18 cellular contexts compared by ENCODE assay signal in the genomic region with DNA sequence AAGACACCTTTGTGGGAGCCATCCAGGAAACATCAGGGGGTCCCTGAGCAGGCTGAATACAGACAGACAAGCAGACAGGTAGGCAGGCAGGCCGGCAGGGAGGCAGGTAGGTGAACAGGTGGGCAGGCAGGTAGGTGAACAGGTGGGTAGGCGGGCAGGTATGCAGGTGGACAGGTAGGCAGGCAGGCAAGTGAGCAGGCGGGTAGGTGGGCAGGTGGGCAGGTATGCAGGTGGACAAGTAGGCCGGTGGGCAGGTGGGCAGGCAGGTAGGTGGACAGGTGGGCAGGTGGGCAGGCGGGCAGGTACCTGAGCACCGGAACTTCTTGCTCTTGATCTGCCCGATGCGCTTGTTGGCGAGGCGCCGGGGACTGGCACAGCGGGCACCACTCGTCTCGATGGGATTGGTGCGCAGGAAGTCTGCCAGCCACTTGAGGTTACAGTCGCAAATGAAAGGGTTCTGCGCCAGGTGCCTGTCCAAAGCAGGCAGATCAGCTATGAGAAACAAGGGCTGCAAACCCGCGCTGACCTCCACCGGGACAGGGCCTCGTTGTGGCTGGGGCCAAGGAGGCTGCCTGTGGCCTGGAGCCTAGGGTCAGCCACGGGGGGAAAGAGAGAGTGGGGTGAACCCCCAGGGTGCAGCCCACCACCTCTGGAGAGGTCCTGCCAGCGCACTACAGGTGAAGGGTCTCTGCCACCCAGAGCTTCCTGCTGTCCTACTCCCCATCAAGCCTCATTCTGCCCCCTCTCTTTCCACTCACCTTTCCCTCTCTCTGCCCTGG.
DNase-seq lines count a peak whose midpoint lies in the region; ATAC-seq lines count a peak whose summit lies in the region.
"Had no signal": no experiment of that assay in that cellular context is flagged by ENCODE, and none has a peak within 500 bp of the region (broad histone marks: within the 10 kb centered on the region; RNA-seq: fewer than 3 reads in every experiment).

No MANE protein-coding gene starts in this region.

- no peaks in the 10 kb centered on the region for H3K4me1 ChIP-seq in mesendoderm (ENCODE audit: control insufficient read depth, low read depth, low read length)

- H2AK5ac ChIP-seq in mesendoderm (ENCODE audit: low read length) = no peak overlapping the region

- no peaks in the 10 kb centered on the region for H3K79me1 ChIP-seq in mesendoderm (ENCODE audit: low read length)

- H3K56ac ChIP-seq in mesendoderm (ENCODE audit: low read length) = peak overlapping the region; percentile 7

- no peak overlapping the region for H3K27ac ChIP-seq in mesendoderm (ENCODE audit: low read depth, low read length)
- H3K27ac ChIP-seq: BLaER1 treated with 17β-estradiol and CSF1 and Interleukin-3, amounts not matched to agents 10 nM and 100 nM had no signal

- H2BK5ac ChIP-seq in mesendoderm (ENCODE audit: low read length) = no peak overlapping the region

- no peak for ATAC-seq in GM21528 (IDR thresholded peaks at IDR 0.05; ENCODE audit: low FRiP score, unreplicated experiment)

- DNase-seq in NCI-H2107 treated with DMSO at 0.1 percent for 48 hours (lab: John Stamatoyannopoulos, UW; ENCODE audit: unreplicated experiment) = peak; percentile 20
- DNase-seq in NCI-H2107 (lab: John Stamatoyannopoulos, UW) = no peak
- DNase-seq in NCI-H1092 treated with DMSO at 0.1 percent for 48 hours (lab: John Stamatoyannopoulos, UW) = peak; percentile 52
- DNase-seq in NCI-H345 (lab: John Stamatoyannopoulos, UW) = peak; percentile 63
- no peak for DNase-seq in mesendoderm
- no peak for DNase-seq in RKO (ENCODE audit: low spot score)
- DNase-seq in HuH-7.5 (ENCODE audit: low spot score) = no peak
- DNase-seq: 8988T, HFFc6, MG63, NCI-H1436 treated with DMSO at 0.1 percent for 48 hours, NCI-H2171, NCI-H526 treated with DMSO at 0.1 percent for 48 hours, Right ventricle myocardium superior, SK-N-SH had no signal

- H3K4me2 ChIP-seq in mesendoderm (ENCODE audit: low read length) = no peak overlapping the region
- H3K4me2 ChIP-seq: BLaER1 treated with 17β-estradiol and CSF1 and Interleukin-3, amounts not matched to agents 10 nM and 100 nM; GM23338; SK-N-SH had no signal

- no peak overlapping the region for H2BK120ac ChIP-seq in mesendoderm (ENCODE audit: low read depth, low read length)

- no peaks in the 10 kb centered on the region for H3K79me2 ChIP-seq in mesendoderm (ENCODE audit: control insufficient read depth, insufficient read depth, low read length)

- WGBS in mesendoderm (ENCODE audit: extremely low coverage, insufficient coverage, low lambda C conversion rate) = no CpG with 5 or more reads among the region's 23 CpGs

- H4K5ac ChIP-seq in mesendoderm (ENCODE audit: low read length) = no peak overlapping the region

- H3K9ac ChIP-seq in mesendoderm (ENCODE audit: low read length) = no peak overlapping the region
- H3K9ac ChIP-seq: BLaER1 treated with 17β-estradiol and CSF1 and Interleukin-3, amounts not matched to agents 10 nM and 100 nM; SK-N-SH had no signal

- H3K4ac ChIP-seq in mesendoderm (ENCODE audit: low read depth, low read length) = no peak overlapping the region

- H3K4me3 ChIP-seq in mesendoderm (ENCODE audit: low read length) = no peak overlapping the region
- H3K4me3 ChIP-seq: BLaER1 treated with 17β-estradiol and CSF1 and Interleukin-3, amounts not matched to agents 10 nM and 100 nM; GM23338; MG63 had no signal

- H3K27me3 ChIP-seq in mesendoderm (ENCODE audit: insufficient read depth, low read length, poor library complexity) = no peaks in the 10 kb centered on the region
- H3K27me3 ChIP-seq: BLaER1 treated with 17β-estradiol and CSF1 and Interleukin-3, amounts not matched to agents 10 nM and 100 nM; MG63 had no signal

- H4K8ac ChIP-seq in mesendoderm (ENCODE audit: low read depth, low read length) = no peak overlapping the region

- no peaks in the 10 kb centered on the region for H3K36me3 ChIP-seq in mesendoderm (ENCODE audit: control insufficient read depth, insufficient read depth, low read length)
- H3K36me3 ChIP-seq: BLaER1 treated with 17β-estradiol and CSF1 and Interleukin-3, amounts not matched to agents 10 nM and 100 nM; MG63 had no signal

- no peak overlapping the region for H2BK15ac ChIP-seq in mesendoderm (replicated peaks; ENCODE audit: low read depth)

- H3K18ac ChIP-seq in mesendoderm (ENCODE audit: low read length) = no peak overlapping the region

- H3K23ac ChIP-seq in mesendoderm (ENCODE audit: low read length) = no peak overlapping the region

Comparison
In these comparisons a context has a peak if more than half of its experiments do, and no peak if none do; other contexts are left out.
1. DNase-seq: peak in NCI-H2107 treated with DMSO at 0.1 percent for 48 hours (single experiment), NCI-H1092 treated with DMSO at 0.1 percent for 48 hours (single experiment) and NCI-H345 (single experiment); none in NCI-H2107 (single experiment), mesendoderm (single experiment), RKO (single experiment) and HuH-7.5 (single experiment).